Comparison of ENCODE assay signal across 1 cellular context in genomic region chr1:183922197-183922596, GRCh38.
TF ChIP-seq lines count a peak whose summit lies in the region.

No MANE protein-coding gene starts in this region.

TF ChIP-seq in HCT116, 20 proteins besides CTCF, POLR2A, EP300 and RAD21 (continued from another document):
- TF ChIP-seq JUND (IDR thresholded peaks at IDR 0.05) = no peak
- no peak for TF ChIP-seq POLR2AphosphoS5 (IDR thresholded peaks at IDR 0.05; ENCODE audit: low read depth, low read length)
- no peak for TF ChIP-seq EZH2phosphoT487 (IDR thresholded peaks at IDR 0.05; ENCODE audit: borderline replicate concordance)
- no peak for TF ChIP-seq CBX3 (IDR thresholded peaks at IDR 0.05; ENCODE audit: low read depth)
- no peak for TF ChIP-seq TCF7L2 (IDR thresholded peaks at IDR 0.05; ENCODE audit: borderline replicate concordance, extremely low read depth, insufficient read depth, insufficient read length)
- TF ChIP-seq, protein P1, sequence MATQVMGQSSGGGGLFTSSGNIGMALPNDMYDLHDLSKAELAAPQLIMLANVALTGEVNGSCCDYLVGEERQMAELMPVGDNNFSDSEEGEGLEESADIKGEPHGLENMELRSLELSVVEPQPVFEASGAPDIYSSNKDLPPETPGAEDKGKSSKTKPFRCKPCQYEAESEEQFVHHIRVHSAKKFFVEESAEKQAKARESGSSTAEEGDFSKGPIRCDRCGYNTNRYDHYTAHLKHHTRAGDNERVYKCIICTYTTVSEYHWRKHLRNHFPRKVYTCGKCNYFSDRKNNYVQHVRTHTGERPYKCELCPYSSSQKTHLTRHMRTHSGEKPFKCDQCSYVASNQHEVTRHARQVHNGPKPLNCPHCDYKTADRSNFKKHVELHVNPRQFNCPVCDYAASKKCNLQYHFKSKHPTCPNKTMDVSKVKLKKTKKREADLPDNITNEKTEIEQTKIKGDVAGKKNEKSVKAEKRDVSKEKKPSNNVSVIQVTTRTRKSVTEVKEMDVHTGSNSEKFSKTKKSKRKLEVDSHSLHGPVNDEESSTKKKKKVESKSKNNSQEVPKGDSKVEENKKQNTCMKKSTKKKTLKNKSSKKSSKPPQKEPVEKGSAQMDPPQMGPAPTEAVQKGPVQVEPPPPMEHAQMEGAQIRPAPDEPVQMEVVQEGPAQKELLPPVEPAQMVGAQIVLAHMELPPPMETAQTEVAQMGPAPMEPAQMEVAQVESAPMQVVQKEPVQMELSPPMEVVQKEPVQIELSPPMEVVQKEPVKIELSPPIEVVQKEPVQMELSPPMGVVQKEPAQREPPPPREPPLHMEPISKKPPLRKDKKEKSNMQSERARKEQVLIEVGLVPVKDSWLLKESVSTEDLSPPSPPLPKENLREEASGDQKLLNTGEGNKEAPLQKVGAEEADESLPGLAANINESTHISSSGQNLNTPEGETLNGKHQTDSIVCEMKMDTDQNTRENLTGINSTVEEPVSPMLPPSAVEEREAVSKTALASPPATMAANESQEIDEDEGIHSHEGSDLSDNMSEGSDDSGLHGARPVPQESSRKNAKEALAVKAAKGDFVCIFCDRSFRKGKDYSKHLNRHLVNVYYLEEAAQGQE (IDR thresholded peaks at IDR 0.05; ENCODE audit: low read depth) = no peak
- no peak for TF ChIP-seq YY1 (IDR thresholded peaks at IDR 0.05; ENCODE audit: extremely low read depth, insufficient replicate concordance, low read depth, low read length)
- no peak for TF ChIP-seq CEBPB (IDR thresholded peaks at IDR 0.05; ENCODE audit: low read depth)
- no peak for TF ChIP-seq EZH2 (IDR thresholded peaks at IDR 0.05)
